In the genomic region with DNA sequence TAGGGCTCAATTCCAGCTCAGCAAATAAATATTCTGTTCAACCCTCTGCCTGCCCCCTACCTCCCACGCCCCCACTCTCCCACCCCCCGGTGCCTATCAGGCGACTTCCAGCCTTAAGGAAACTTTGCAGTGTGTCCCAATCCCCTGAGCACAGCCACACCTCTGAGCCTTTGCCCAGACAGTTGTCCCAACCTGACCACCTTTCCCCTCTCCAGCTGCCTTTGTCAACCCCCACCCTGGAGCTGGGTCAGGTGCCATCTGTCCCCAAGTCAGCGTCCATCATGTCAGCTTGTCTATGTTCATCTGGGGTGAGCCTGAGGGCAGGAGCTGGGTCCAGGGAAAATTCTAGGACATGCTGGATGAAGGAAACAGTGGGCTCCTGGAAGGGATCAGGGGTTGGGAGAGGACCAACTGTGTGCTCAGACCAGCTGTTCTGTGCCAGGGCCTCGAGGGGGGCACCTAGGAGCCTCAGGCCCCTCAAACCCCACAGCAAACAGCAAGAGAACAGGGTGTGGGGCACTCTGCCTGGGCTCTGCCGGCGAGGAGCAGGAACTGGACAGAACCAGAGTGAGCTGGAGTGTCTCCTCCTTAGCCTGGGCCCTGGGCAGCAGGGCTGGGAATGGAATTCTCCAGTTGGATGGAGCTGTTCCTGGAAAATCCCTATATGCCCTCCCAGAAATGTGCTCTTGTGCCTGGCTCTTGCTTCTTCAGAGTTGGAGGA, we compare ENCODE assay signal across 13 cellular contexts. TPM values are rescaled to one million over a fixed set of nuclear protein-coding genes. Genes with fewer than 3 reads are reported as not detected.
DNase-seq lines count a peak whose midpoint lies in the region; ATAC-seq and TF ChIP-seq lines count a peak whose summit lies in the region.
"Had no signal": no experiment of that assay in that cellular context is flagged by ENCODE, and none has a peak within 500 bp of the region (broad histone marks: within the 10 kb centered on the region; RNA-seq: fewer than 3 reads in every experiment).

No MANE protein-coding gene starts in this region.

- H3K27ac ChIP-seq in SK-N-SH (ENCODE audit: low read depth in 2 of 2, low read length in 1 of 2): no peak overlapping the region
- H3K27ac ChIP-seq in upper lobe of right lung: peak overlapping the region; percentile 73

- TF ChIP-seq CTCF in SK-N-SH (IDR thresholded peaks at IDR 0.05) (no peak), nephron (IDR thresholded peaks at IDR 0.05; ENCODE audit: unreplicated experiment in 3 of 3) (no peak), upper lobe of right lung (IDR thresholded peaks at IDR 0.05) (no peak)

- H3K9ac ChIP-seq in SK-N-SH: no peak overlapping the region

- TF ChIP-seq RAD21 in SK-N-SH (IDR thresholded peaks at IDR 0.05; ENCODE audit: low read length): no peak

- H3K4me2 ChIP-seq in SK-N-SH: peak overlapping the region; percentile 52; the same call in 1 of the 2 replicates

- H3K4me3 ChIP-seq in SK-N-SH (ENCODE audit: low read depth in 2 of 2, low read length in 1 of 2) (no peak overlapping the region), upper lobe of right lung (no peak overlapping the region)

- H3K4me1 ChIP-seq in SK-N-SH (ENCODE audit: control insufficient read depth in 1 of 2, insufficient read depth in 2 of 2, low read depth in 1 of 2, low read length in 1 of 2) (peaks cover 19% of the 10 kb centered on the region in 2 experiments), upper lobe of right lung (peaks cover 38% of the 10 kb centered on the region)

- H3K4me3 Mint-ChIP-seq in nephron: peak overlapping the region in 1 of 3 experiments; percentile 47
- H3K4me3 Mint-ChIP-seq: activated CD8-positive, alpha-beta T cell treated with anti-CD3 and anti-CD28 coated beads for 36 hours; memory B cell had no signal

- CTCF ChIA-PET in SK-N-SH (lab: Yijun Ruan, JAX): interaction anchor here (1.0 to 2.6 kb wide), 8 partner anchors 9 to 270 kb away, joined by 3 to 10 read pairs (median 4); partner anchors contain the start of genes B3GNT9 and NOL3

- intact Hi-C loops in upper lobe of right lung (cut with DNase I): no loop called here

- peaks cover 3% of the 10 kb centered on the region for H3F3A ChIP-seq in SK-N-SH (replicated peaks; ENCODE audit: insufficient read depth)

- no peaks in the 10 kb centered on the region for H4K20me1 ChIP-seq in SK-N-SH (ENCODE audit: insufficient read depth)

- DNase-seq in SK-N-SH: peak; percentile 32
- peak; percentile 43 for DNase-seq in globus pallidus (ENCODE audit: low spot score)
- DNase-seq in upper lobe of right lung: no peak
- DNase-seq in glomerular visceral epithelial cell (ENCODE audit: extremely low spot score): no peak
- no peak for DNase-seq in activated T-cell treated with anti-CD3 and anti-CD28 coated beads, Interleukin-2, amount 50 U/mL, for 48 hours
- DNase-seq: activated CD8-positive, alpha-beta T cell treated with anti-CD3 and anti-CD28 coated beads for 36 hours; NCI-H748 treated with DMSO at 0.1 percent for 48 hours; stimulated activated CD4-positive, alpha-beta T cell treated with anti-CD3 and anti-CD28 coated beads, Interleukin-4, amount 100 ng/mL, for 1 hour had no signal

- no peaks in the 10 kb centered on the region for H3K79me2 ChIP-seq in SK-N-SH (ENCODE audit: insufficient read depth)

- H3K9me3 ChIP-seq in SK-N-SH: no peaks in the 10 kb centered on the region
- no peaks in the 10 kb centered on the region for H3K9me3 ChIP-seq in upper lobe of right lung

- H3K36me3 ChIP-seq in SK-N-SH (replicated peaks in 1 of 2; ENCODE audit: control insufficient read depth in 1 of 2, insufficient read depth in 2 of 2, low read length in 1 of 2): no peaks in the 10 kb centered on the region
- no peaks in the 10 kb centered on the region for H3K36me3 ChIP-seq in upper lobe of right lung

- no peaks in the 10 kb centered on the region for H3K36me3 Mint-ChIP-seq in nephron (ENCODE audit: low read depth)
- H3K36me3 Mint-ChIP-seq: memory B cell had no signal

- H3K27ac Mint-ChIP-seq in nephron: peak overlapping the region; percentile 82 to 91 (median 85)
- H3K27ac Mint-ChIP-seq: activated CD8-positive, alpha-beta T cell treated with anti-CD3 and anti-CD28 coated beads for 36 hours; memory B cell had no signal

- H3K9me2 ChIP-seq in SK-N-SH: no peaks in the 10 kb centered on the region

- POLR2A ChIA-PET in SK-N-SH (lab: Yijun Ruan, JAX): interaction anchor here (0.5 kb wide), 1 partner anchor 275 kb away, joined by 3 read pairs; no protein-coding TSS in a partner anchor

- H3K9me3 Mint-ChIP-seq in nephron: no peaks in the 10 kb centered on the region
- H3K9me3 Mint-ChIP-seq: activated CD8-positive, alpha-beta T cell treated with anti-CD3 and anti-CD28 coated beads for 36 hours; memory B cell had no signal

- peaks cover 4% of the 10 kb centered on the region for H3K27me3 Mint-ChIP-seq in nephron (ENCODE audit: low read depth)
- H3K27me3 Mint-ChIP-seq: activated CD8-positive, alpha-beta T cell treated with anti-CD3 and anti-CD28 coated beads for 36 hours had no signal

- H3K4me1 Mint-ChIP-seq in nephron: peaks cover 52% of the 10 kb centered on the region

- 0 out of 4 replicates have a peak, but pooled peaks of 1 of the 2 experiments have one; percentile 13 for TF ChIP-seq EP300 in SK-N-SH (IDR thresholded peaks at IDR 0.05; ENCODE audit: borderline replicate concordance in 1 of 2, low read depth in 1 of 2, low read length in 1 of 2)

- WGBS in SK-N-SH (ENCODE audit: low lambda C conversion rate): 76% methylated on average over 7 of the region's 7 CpGs

- ATAC-seq in upper lobe of right lung (peak; percentile 57), GM19467 (IDR thresholded peaks at IDR 0.05; ENCODE audit: unreplicated experiment) (no peak)
- ATAC-seq: activated CD8-positive, alpha-beta T cell treated with anti-CD3 and anti-CD28 coated beads for 36 hours had no signal

- H3K27me3 ChIP-seq in SK-N-SH (ENCODE audit: insufficient read depth): no peaks in the 10 kb centered on the region
- no peaks in the 10 kb centered on the region for H3K27me3 ChIP-seq in upper lobe of right lung

- no peak overlapping the region for H2AFZ ChIP-seq in SK-N-SH (ENCODE audit: low read depth)

TF ChIP-seq in SK-N-SH, 30 proteins besides CTCF, POLR2A, EP300 and RAD21 (continues in another document):
- TF ChIP-seq FOXJ3 (CRISPR knock-in tag; IDR thresholded peaks at IDR 0.05) (no peak), MAX (IDR thresholded peaks at IDR 0.05; ENCODE audit: low read depth) (no peak), MXI1 (IDR thresholded peaks at IDR 0.05; ENCODE audit: low read depth, low read length) (no peak), ZBTB33 (IDR thresholded peaks at IDR 0.05; ENCODE audit: borderline replicate concordance, low read depth) (no peak), TCF12 (IDR thresholded peaks at IDR 0.05) (no peak), CHD2 (IDR thresholded peaks at IDR 0.05; ENCODE audit: low read length, partially characterized antibody) (no peak), FOXM1 (IDR thresholded peaks at IDR 0.05; ENCODE audit: low read depth) (no peak), GATA2 (CRISPR knock-in tag; IDR thresholded peaks at IDR 0.05) (no peak), RCOR1 (IDR thresholded peaks at IDR 0.05; ENCODE audit: low read length) (no peak), FOSL2 (IDR thresholded peaks at IDR 0.05; ENCODE audit: borderline replicate concordance, low read depth) (no peak)
- TF ChIP-seq, protein P1, sequence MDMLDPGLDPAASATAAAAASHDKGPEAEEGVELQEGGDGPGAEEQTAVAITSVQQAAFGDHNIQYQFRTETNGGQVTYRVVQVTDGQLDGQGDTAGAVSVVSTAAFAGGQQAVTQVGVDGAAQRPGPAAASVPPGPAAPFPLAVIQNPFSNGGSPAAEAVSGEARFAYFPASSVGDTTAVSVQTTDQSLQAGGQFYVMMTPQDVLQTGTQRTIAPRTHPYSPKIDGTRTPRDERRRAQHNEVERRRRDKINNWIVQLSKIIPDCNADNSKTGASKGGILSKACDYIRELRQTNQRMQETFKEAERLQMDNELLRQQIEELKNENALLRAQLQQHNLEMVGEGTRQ (IDR thresholded peaks at IDR 0.05; ENCODE audit: borderline replicate concordance, low read depth, low read length): no peak

RNA-seq across cellular contexts. Expression of gene CDH16, which starts 17.8 kb away (rescaled TPM):
- polyA plus RNA-seq in SK-N-SH (2012; rRNA removed): not detected in 2 replicates
- polyA plus RNA-seq in SK-N-SH (2012; cell fraction: cytosol; rRNA removed): not detected in 2 replicates
- 0.02 TPM in 1 of 2 replicates, not detected in the other for polyA plus RNA-seq in SK-N-SH (2012; cell fraction: nucleus; rRNA removed)
- total RNA-seq in upper lobe of right lung: not detected
- total RNA-seq: activated CD8-positive, alpha-beta T cell treated with anti-CD3 and anti-CD28 coated beads for 36 hours; Daoy; ureter had no signal

RNA-seq across cellular contexts. Expression of gene PDP2, which starts 20.6 kb away (rescaled TPM):
- 4.7 and 7.3 TPM in 2 replicates for polyA plus RNA-seq in SK-N-SH (2012; rRNA removed)
- polyA plus RNA-seq in SK-N-SH (2012; cell fraction: cytosol; rRNA removed): 3.8 and 4.9 TPM in 2 replicates
- polyA plus RNA-seq in SK-N-SH (2012; cell fraction: nucleus; rRNA removed): 9.4 and 10.9 TPM in 2 replicates
- 22.4 TPM for total RNA-seq in upper lobe of right lung

RNA-seq across cellular contexts. Expression of gene RRAD, which starts 24.5 kb away (rescaled TPM):
- 9.3 and 11.7 TPM in 2 replicates for polyA plus RNA-seq in SK-N-SH (2012; rRNA removed)
- polyA plus RNA-seq in SK-N-SH (2012; cell fraction: cytosol; rRNA removed): 3.5 and 5.2 TPM in 2 replicates
- polyA plus RNA-seq in SK-N-SH (2012; cell fraction: nucleus; rRNA removed): 16.5 and 22.1 TPM in 2 replicates
- 11.1 TPM for total RNA-seq in upper lobe of right lung

RNA-seq across cellular contexts. Expression of gene CIAO2B, which starts 33.3 kb away (rescaled TPM):
- 577 and 665 TPM in 2 replicates for polyA plus RNA-seq in SK-N-SH (2012; rRNA removed)
- polyA plus RNA-seq in SK-N-SH (2012; cell fraction: cytosol; rRNA removed): 393 and 468 TPM in 2 replicates
- polyA plus RNA-seq in SK-N-SH (2012; cell fraction: nucleus; rRNA removed): 306 and 310 TPM in 2 replicates
- 69.4 TPM for total RNA-seq in upper lobe of right lung

RNA-seq across cellular contexts. Expression of gene CES2, which starts 34.4 kb away (rescaled TPM):
- 33.1 and 37.8 TPM in 2 replicates for polyA plus RNA-seq in SK-N-SH (2012; rRNA removed)
- polyA plus RNA-seq in SK-N-SH (2012; cell fraction: cytosol; rRNA removed): 17.4 and 23.3 TPM in 2 replicates
- polyA plus RNA-seq in SK-N-SH (2012; cell fraction: nucleus; rRNA removed): 49.6 and 54.5 TPM in 2 replicates
- 35.8 TPM for total RNA-seq in upper lobe of right lung

Comparison
In these comparisons a context has a peak if more than half of its experiments do, and no peak if none do; other contexts are left out.
1. DNase-seq: peak in SK-N-SH (single experiment) and globus pallidus (single experiment); none in upper lobe of right lung (single experiment), glomerular visceral epithelial cell (single experiment) and activated T-cell treated with anti-CD3 and anti-CD28 coated beads, Interleukin-2, amount 50 U/mL, for 48 hours (0 of 2).